In the genomic region with DNA sequence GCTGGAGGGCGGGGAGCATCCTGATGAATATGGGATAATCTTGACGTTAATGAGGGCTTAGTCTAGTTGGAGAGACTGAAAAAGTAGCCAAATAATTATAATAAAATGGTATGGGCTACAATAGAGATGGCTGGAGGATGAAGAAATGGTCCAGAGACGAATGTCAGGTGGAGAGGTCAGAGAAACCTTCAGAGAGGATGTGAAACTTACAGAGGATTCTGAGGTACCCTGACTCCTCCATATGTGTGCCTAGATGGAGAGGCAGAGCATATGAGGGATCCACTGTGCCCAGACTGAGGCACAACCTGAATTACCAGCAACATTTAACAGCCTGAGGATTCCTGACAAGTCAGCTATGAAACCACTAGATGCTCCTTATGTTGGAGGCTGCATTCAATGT, we compare ENCODE assay signal across 24 cellular contexts.
DNase-seq lines count a peak whose midpoint lies in the region; ATAC-seq and TF ChIP-seq lines count a peak whose summit lies in the region.
"Had no signal": no experiment of that assay in that cellular context is flagged by ENCODE, and none has a peak within 500 bp of the region (broad histone marks: within the 10 kb centered on the region; RNA-seq: fewer than 3 reads in every experiment).

No MANE protein-coding gene starts in this region.

- CTCF ChIA-PET in AG04450 (lab: Charles Lee): interaction anchor here (0.8 to 3.5 kb wide), 5 partner anchors 9 to 807 kb away, joined by 3 to 11 read pairs (median 4); no protein-coding TSS in a partner anchor
- CTCF ChIA-PET in activated CD4-positive, alpha-beta T cell treated with anti-CD3 and anti-CD28 coated beads, Interleukin-2, amount 10 ng/mL, durations not matched to agents 7 days and 5 days (lab: Charles Lee): interaction anchor here (0.6 to 0.7 kb wide), 2 partner anchors 15 to 1035 kb away, joined by 3 to 4 read pairs; no protein-coding TSS in a partner anchor

- DNase-seq in AG04450 (ENCODE audit: low read depth, low spot score) (no peak), chondrocyte (ENCODE audit: low spot score) (no peak), neural crest cell (ENCODE audit: low read depth, low spot score) (no peak), NCI-H1436 (lab: John Stamatoyannopoulos, UW) (no peak)
- DNase-seq in activated CD4-positive, alpha-beta T cell treated with anti-CD3 and anti-CD28 coated beads, Interleukin-2, amount 10 ng/mL, durations not matched to agents 7 days and 5 days: no peak
- DNase-seq: 8988T; ACHN; Calu3; DND-41; GOT3; HFFc6; Kasumi-1; NCI-H1092 treated with DMSO at 0.1 percent for 48 hours; NCI-H1436 treated with DMSO at 0.1 percent for 48 hours; NCI-H1930; NCI-H446; NCI-H774; NK-92 treated with Interleukin-12 subunit alpha and Interleukin-12 subunit beta, amount 100 ng/mL, for 24 hours; SHP77 had no signal

- H3K27me3 ChIP-seq in AG04450 (ENCODE audit: control insufficient read depth, insufficient read depth, low read length): no peaks in the 10 kb centered on the region

- H3K27me3 Mint-ChIP-seq in chondrocyte (ENCODE audit: low read depth) (no peaks in the 10 kb centered on the region), neural crest cell (ENCODE audit: low read depth) (no peaks in the 10 kb centered on the region)
- peaks cover 2% of the 10 kb centered on the region for H3K27me3 Mint-ChIP-seq in activated CD4-positive, alpha-beta T cell treated with anti-CD3 and anti-CD28 coated beads, Interleukin-2, amount 10 ng/mL, durations not matched to agents 7 days and 5 days

- POLR2A ChIA-PET in AG04450 (lab: Yijun Ruan, JAX): no interaction called here
- POLR2A ChIA-PET in activated CD4-positive, alpha-beta T cell treated with anti-CD3 and anti-CD28 coated beads, Interleukin-2, amount 10 ng/mL, durations not matched to agents 7 days and 5 days (lab: Charles Lee): no interaction called here

- H3K4me1 Mint-ChIP-seq in chondrocyte (ENCODE audit: low read depth): peaks cover 26% of the 10 kb centered on the region
- peaks cover 6% of the 10 kb centered on the region for H3K4me1 Mint-ChIP-seq in neural crest cell
- H3K4me1 Mint-ChIP-seq in activated CD4-positive, alpha-beta T cell treated with anti-CD3 and anti-CD28 coated beads, Interleukin-2, amount 10 ng/mL, durations not matched to agents 7 days and 5 days: no peaks in the 10 kb centered on the region

- H3K36me3 Mint-ChIP-seq in chondrocyte (ENCODE audit: low read depth): no peaks in the 10 kb centered on the region
- H3K36me3 Mint-ChIP-seq in neural crest cell (ENCODE audit: low read depth): no peaks in the 10 kb centered on the region
- H3K36me3 Mint-ChIP-seq in activated CD4-positive, alpha-beta T cell treated with anti-CD3 and anti-CD28 coated beads, Interleukin-2, amount 10 ng/mL, durations not matched to agents 7 days and 5 days (ENCODE audit: low read depth): no peaks in the 10 kb centered on the region

- H3K9me3 ChIP-seq in AG04450 (ENCODE audit: control insufficient read depth, insufficient read depth, low read length): no peaks in the 10 kb centered on the region
- H3K9me3 ChIP-seq: HAP-1 had no signal

- TF ChIP-seq CTCF in AG04450 (IDR thresholded peaks at IDR 0.05; ENCODE audit: low read depth, low read length): no peak
- no peak for TF ChIP-seq CTCF in chondrocyte (IDR thresholded peaks at IDR 0.05)
- TF ChIP-seq CTCF in neural crest cell (conservative IDR thresholded peaks at IDR 0.05): no peak

- H3K4me3 Mint-ChIP-seq in chondrocyte (ENCODE audit: unreplicated experiment) (no peak overlapping the region), neural crest cell (no peak overlapping the region)
- no peak overlapping the region for H3K4me3 Mint-ChIP-seq in activated CD4-positive, alpha-beta T cell treated with anti-CD3 and anti-CD28 coated beads, Interleukin-2, amount 10 ng/mL, durations not matched to agents 7 days and 5 days
- H3K4me3 Mint-ChIP-seq: HFFc6 had no signal

- H3K27ac Mint-ChIP-seq in chondrocyte (ENCODE audit: unreplicated experiment): peak overlapping the region; percentile 79
- peak overlapping the region; percentile 24 for H3K27ac Mint-ChIP-seq in neural crest cell (ENCODE audit: unreplicated experiment)
- H3K27ac Mint-ChIP-seq in activated CD4-positive, alpha-beta T cell treated with anti-CD3 and anti-CD28 coated beads, Interleukin-2, amount 10 ng/mL, durations not matched to agents 7 days and 5 days: no peak overlapping the region
- H3K27ac Mint-ChIP-seq: HFFc6 had no signal

- H3K9me3 Mint-ChIP-seq in chondrocyte (ENCODE audit: low read depth) (no peaks in the 10 kb centered on the region), neural crest cell (peaks cover 4% of the 10 kb centered on the region)
- no peaks in the 10 kb centered on the region for H3K9me3 Mint-ChIP-seq in activated CD4-positive, alpha-beta T cell treated with anti-CD3 and anti-CD28 coated beads, Interleukin-2, amount 10 ng/mL, durations not matched to agents 7 days and 5 days
- H3K9me3 Mint-ChIP-seq: HFFc6 had no signal

- ATAC-seq in HG02885 (IDR thresholded peaks at IDR 0.05; ENCODE audit: poor library complexity, unreplicated experiment) (peak; percentile 50), HG03159 (IDR thresholded peaks at IDR 0.05; ENCODE audit: unreplicated experiment) (no peak)
- ATAC-seq: K562 had no signal

- H3K4me3 ChIP-seq in AG04450 (ENCODE audit: low read depth, low read length): no peak overlapping the region
- H3K4me3 ChIP-seq: HAP-1, K562 had no signal

- peak overlapping the region; percentile 23 for H3K27ac ChIP-seq in AG04450 (ENCODE audit: low read depth, low read length)
- H3K27ac ChIP-seq: RWPE1 had no signal
